9 cellular contexts compared by ENCODE assay signal in the genomic region with DNA sequence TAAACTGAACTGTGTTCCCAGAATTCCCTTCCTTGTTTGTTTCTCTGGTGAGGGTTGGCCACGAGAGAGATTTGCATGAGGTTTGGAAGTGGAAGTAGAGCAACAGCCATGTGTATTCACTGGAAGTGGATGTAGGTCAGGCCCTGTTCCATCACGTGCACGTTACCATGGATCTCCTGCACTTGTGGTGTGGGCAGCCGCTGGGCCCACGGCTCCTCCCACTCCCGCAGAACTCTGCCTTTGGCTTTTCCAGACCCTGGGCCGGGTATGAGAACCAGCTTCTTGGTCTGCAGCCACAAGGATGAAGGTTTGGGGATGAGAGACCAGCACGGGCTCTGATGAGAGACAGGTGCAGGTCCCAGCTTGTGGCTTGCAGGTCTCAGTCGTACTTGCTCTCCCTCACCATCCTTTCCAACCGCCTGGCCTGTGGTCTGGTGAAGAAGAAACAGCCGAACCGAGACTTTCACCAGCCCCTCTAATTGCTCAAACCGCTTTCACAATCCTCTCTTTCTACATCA.
A peak's percentile ranks its signal among the peaks of the same experiment; 100 is the strongest.
DNase-seq lines count a peak whose midpoint lies in the region; ATAC-seq and TF ChIP-seq lines count a peak whose summit lies in the region.
"Had no signal": no experiment of that assay in that cellular context is flagged by ENCODE, and none has a peak within 500 bp of the region (broad histone marks: within the 10 kb centered on the region; RNA-seq: fewer than 3 reads in every experiment).

No MANE protein-coding gene starts in this region.

- H3K27me3 ChIP-seq in esophagus squamous epithelium: no peaks in the 10 kb centered on the region

- H3K36me3 ChIP-seq in esophagus squamous epithelium: peaks cover 0 to 42% (median 0%) of the 10 kb centered on the region in 3 donors

- DNase-seq in NCI-H1048 (lab: John Stamatoyannopoulos, UW) (peak; percentile 38), hippocampal formation (lab: John Stamatoyannopoulos, UW) (peak; percentile 45 to 52), esophagus squamous epithelium (lab: John Stamatoyannopoulos, UW) (no peak), KG1 (lab: John Stamatoyannopoulos, UW) (no peak), RWPE1 (ENCODE audit: low spot score) (no peak)
- DNase-seq in activated T-cell treated with anti-CD3 and anti-CD28 coated beads, Interleukin-2, amount 50 U/mL, for 1 hour: peak; percentile 60
- DNase-seq in stimulated activated CD8-positive, alpha-beta memory T cell treated with anti-CD3 and anti-CD28 coated beads, Interleukin-4, amount 100 ng/mL, for 48 hours: peak; percentile 59
- DNase-seq: NCI-H187 had no signal

- no peaks in the 10 kb centered on the region for H3K9me3 ChIP-seq in esophagus squamous epithelium

- CTCF ChIA-PET in RWPE1 (lab: Yijun Ruan, JAX): interaction anchor here (0.7 kb wide), 1 partner anchor 1759 kb away, joined by 5 read pairs; no protein-coding TSS in a partner anchor

- no peak for TF ChIP-seq CTCF in esophagus squamous epithelium (IDR thresholded peaks at IDR 0.05)
- TF ChIP-seq CTCF in RWPE1 (conservative IDR thresholded peaks at IDR 0.05; ENCODE audit: low read depth): no peak

- 74 to 78% methylated on average over 9 to 13 of the region's 13 CpGs for WGBS in esophagus squamous epithelium, 2 donors

- POLR2A ChIA-PET in RWPE1 (lab: Yijun Ruan, JAX; ENCODE audit: low non-redundant PET): no interaction called here

- H3K27ac ChIP-seq in esophagus squamous epithelium (peak overlapping the region in 2 of 4 donors; percentile 43 to 57), RWPE1 (no peak overlapping the region)

- no peak for ATAC-seq in HG03378 (IDR thresholded peaks at IDR 0.05; ENCODE audit: unreplicated experiment)

- H3K4me1 ChIP-seq in esophagus squamous epithelium: peaks cover 0 to 14% (median 8%) of the 10 kb centered on the region in 3 donors

- no peak overlapping the region for H3K4me3 ChIP-seq in esophagus squamous epithelium

- intact Hi-C loops in esophagus squamous epithelium (cut with DNase I): no loop called here

- no peak for TF ChIP-seq POLR2A in esophagus squamous epithelium (IDR thresholded peaks at IDR 0.05)

Comparison
In these comparisons a context has a peak if more than half of its experiments do, and no peak if none do; other contexts are left out.
1. DNase-seq: peak in NCI-H1048 (single experiment), activated T-cell treated with anti-CD3 and anti-CD28 coated beads, Interleukin-2, amount 50 U/mL, for 1 hour (single experiment), hippocampal formation (2 of 2) and stimulated activated CD8-positive, alpha-beta memory T cell treated with anti-CD3 and anti-CD28 coated beads, Interleukin-4, amount 100 ng/mL, for 48 hours (single experiment); none in esophagus squamous epithelium (single experiment), KG1 (single experiment) and RWPE1 (single experiment).